ENCODE assay signal across 16 cellular contexts in genomic region chrX:138859421-138859820, GRCh38.
A peak's percentile ranks its signal among the peaks of the same experiment; 100 is the strongest.
DNase-seq lines count a peak whose midpoint lies in the region; ATAC-seq and TF ChIP-seq lines count a peak whose summit lies in the region.
"Had no signal": no experiment of that assay in that cellular context is flagged by ENCODE, and none has a peak within 500 bp of the region (broad histone marks: within the 10 kb centered on the region; RNA-seq: fewer than 3 reads in every experiment).

No MANE protein-coding gene starts in this region.

- no peak overlapping the region for H3K27ac ChIP-seq in mesenchymal stem cell (ENCODE audit: low read length, poor library complexity, severe bottlenecking)
- H3K27ac ChIP-seq: A549, BLaER1 had no signal

- no peak overlapping the region for H3K4me2 ChIP-seq in mesenchymal stem cell (ENCODE audit: low read length, poor library complexity, severe bottlenecking)
- H3K4me2 ChIP-seq: A549, BLaER1, GM23338 had no signal

- DNase-seq in GM04504 (ENCODE audit: low read depth) (peak; percentile 43), mesenchymal stem cell (peak; percentile 1), cerebellar nuclear complex (lab: John Stamatoyannopoulos, UW) (no peak), nephron progenitor cell (no peak)
- DNase-seq in activated T-cell treated with anti-CD3 and anti-CD28 coated beads, Interleukin-2, amount 50 U/mL, for 48 hours, result no peak
- DNase-seq: AML-193; Caco-2; CD8-positive, alpha-beta memory T cell; DND-41; H7; IMR-90 had no signal

- H3K9me3 ChIP-seq in mesenchymal stem cell (ENCODE audit: control insufficient read depth, low read length), result no peaks in the 10 kb centered on the region
- H3K9me3 ChIP-seq: A549, BLaER1, Caco-2 had no signal

- no peak overlapping the region for H2BK5ac ChIP-seq in mesenchymal stem cell (ENCODE audit: low read depth, low read length, poor library complexity, severe bottlenecking)

- H3K9ac ChIP-seq in mesenchymal stem cell (ENCODE audit: low read length), result peak overlapping the region; percentile 58
- H3K9ac ChIP-seq: BLaER1 had no signal

- H3K4me3 ChIP-seq in mesenchymal stem cell (ENCODE audit: insufficient read depth in 1 of 2, low read depth in 1 of 2, low read length in 2 of 2), result no peak overlapping the region
- H3K4me3 ChIP-seq: A549, BLaER1, GM23338 had no signal

- H3K79me1 ChIP-seq in mesenchymal stem cell (replicated peaks; ENCODE audit: low read length, poor library complexity, severe bottlenecking), result no peaks in the 10 kb centered on the region

- peak overlapping the region; percentile 65 for H3K27ac Mint-ChIP-seq in dendritic cell treated with granulocyte-macrophage colony-stimulating factor and Interleukin-4, amounts not matched to agents 40 ng/mL and 50 ng/mL, for 4 days
- H3K27ac Mint-ChIP-seq in nephron progenitor cell, result no peak overlapping the region
- H3K27ac Mint-ChIP-seq: CD8-positive, alpha-beta memory T cell; GM23338 had no signal

- H2AFZ ChIP-seq in mesenchymal stem cell (ENCODE audit: low read depth, low read length), result no peak overlapping the region
- H2AFZ ChIP-seq: GM23338 had no signal

- no peaks in the 10 kb centered on the region for H3K9me3 Mint-ChIP-seq in dendritic cell treated with granulocyte-macrophage colony-stimulating factor and Interleukin-4, amounts not matched to agents 40 ng/mL and 50 ng/mL, for 4 days
- H3K9me3 Mint-ChIP-seq in nephron progenitor cell, result peaks cover 4% of the 10 kb centered on the region
- H3K9me3 Mint-ChIP-seq: CD8-positive, alpha-beta memory T cell; GM23338 had no signal

- no peak overlapping the region for H3K4ac ChIP-seq in mesenchymal stem cell (ENCODE audit: low read depth in 1 of 2, low read length in 2 of 2)

- H3K27me3 ChIP-seq in mesenchymal stem cell (ENCODE audit: control insufficient read depth in 1 of 2, insufficient read depth in 1 of 2, low read length in 2 of 2), result no peaks in the 10 kb centered on the region

- no peak overlapping the region for H2BK15ac ChIP-seq in mesenchymal stem cell (ENCODE audit: low read depth, poor library complexity, severe bottlenecking)

- intact Hi-C loops in dendritic cell treated with granulocyte-macrophage colony-stimulating factor and Interleukin-4, amounts not matched to agents 40 ng/mL and 50 ng/mL, for 4 days (cut with micrococcal nuclease), result no loop called here

- H3K14ac ChIP-seq in mesenchymal stem cell (ENCODE audit: low read length in 2 of 2), result no peak overlapping the region

- no peak overlapping the region for H2BK12ac ChIP-seq in mesenchymal stem cell (ENCODE audit: low read length in 2 of 2)

- H3K23ac ChIP-seq in mesenchymal stem cell (ENCODE audit: low read length in 2 of 2), result no peak overlapping the region

- H3K36me3 ChIP-seq in mesenchymal stem cell (ENCODE audit: control insufficient read depth in 1 of 2, insufficient read depth in 2 of 2, low read depth in 1 of 2, low read length in 2 of 2), result no peaks in the 10 kb centered on the region
- H3K36me3 ChIP-seq: BLaER1 had no signal

- H4K8ac ChIP-seq in mesenchymal stem cell (ENCODE audit: low read length), result no peak overlapping the region

- no peak overlapping the region for H2BK120ac ChIP-seq in mesenchymal stem cell (ENCODE audit: low read depth, low read length)

- no CpG with 5 or more reads among the region's 2 CpGs for WGBS in mesenchymal stem cell

- no peak overlapping the region for H3K18ac ChIP-seq in mesenchymal stem cell (ENCODE audit: low read depth in 1 of 2, low read length in 2 of 2)

- peaks cover 6% of the 10 kb centered on the region for H3K4me1 Mint-ChIP-seq in dendritic cell treated with granulocyte-macrophage colony-stimulating factor and Interleukin-4, amounts not matched to agents 40 ng/mL and 50 ng/mL, for 4 days (ENCODE audit: low read depth)
- H3K4me1 Mint-ChIP-seq in nephron progenitor cell, result peaks cover 19% of the 10 kb centered on the region
- H3K4me1 Mint-ChIP-seq: CD8-positive, alpha-beta memory T cell had no signal

- ATAC-seq in GM19351 (IDR thresholded peaks at IDR 0.05; ENCODE audit: unreplicated experiment), result no peak
- ATAC-seq: A549, GM23338 had no signal

- no peaks in the 10 kb centered on the region for H3K36me3 Mint-ChIP-seq in dendritic cell treated with granulocyte-macrophage colony-stimulating factor and Interleukin-4, amounts not matched to agents 40 ng/mL and 50 ng/mL, for 4 days (ENCODE audit: low read depth)
- H3K36me3 Mint-ChIP-seq in nephron progenitor cell (ENCODE audit: low read depth), result no peaks in the 10 kb centered on the region
- H3K36me3 Mint-ChIP-seq: CD8-positive, alpha-beta memory T cell had no signal

- no peak overlapping the region for H3K4me3 Mint-ChIP-seq in dendritic cell treated with granulocyte-macrophage colony-stimulating factor and Interleukin-4, amounts not matched to agents 40 ng/mL and 50 ng/mL, for 4 days
- H3K4me3 Mint-ChIP-seq in nephron progenitor cell, result no peak overlapping the region
- H3K4me3 Mint-ChIP-seq: CD8-positive, alpha-beta memory T cell; GM23338 had no signal

- H3K27me3 Mint-ChIP-seq in dendritic cell treated with granulocyte-macrophage colony-stimulating factor and Interleukin-4, amounts not matched to agents 40 ng/mL and 50 ng/mL, for 4 days, result no peaks in the 10 kb centered on the region
- peaks cover 2% of the 10 kb centered on the region for H3K27me3 Mint-ChIP-seq in nephron progenitor cell (ENCODE audit: low read depth, poor library complexity)

- H3K4me1 ChIP-seq in mesenchymal stem cell (ENCODE audit: control insufficient read depth, insufficient read depth, low read depth, low read length), result peaks cover 4% of the 10 kb centered on the region
- H3K4me1 ChIP-seq: A549, BLaER1, Caco-2 had no signal

- H4K91ac ChIP-seq in mesenchymal stem cell (ENCODE audit: low read length), result no peak overlapping the region

- H2AK5ac ChIP-seq in mesenchymal stem cell (ENCODE audit: low read length, severe bottlenecking), result no peak overlapping the region

- no peak for TF ChIP-seq CTCF in nephron progenitor cell (IDR thresholded peaks at IDR 0.05)

Comparison
In these comparisons a context has a peak if more than half of its experiments do, and no peak if none do; other contexts are left out.
1. DNase-seq: peak in GM04504 (single experiment) and mesenchymal stem cell (single experiment); none in cerebellar nuclear complex (0 of 2), nephron progenitor cell (single experiment) and activated T-cell treated with anti-CD3 and anti-CD28 coated beads, Interleukin-2, amount 50 U/mL, for 48 hours (0 of 2).